In genomic region chr5:178644826-178645545, GRCh38 we compare ENCODE assay signal across 19 cellular contexts. TPM values are rescaled to one million over a fixed set of nuclear protein-coding genes. Genes with fewer than 3 reads are reported as not detected.
A peak's percentile ranks its signal among the peaks of the same experiment; 100 is the strongest.
DNase-seq lines count a peak whose midpoint lies in the region; ATAC-seq, FAIRE-seq and TF ChIP-seq lines count a peak whose summit lies in the region.
"Had no signal": no experiment of that assay in that cellular context is flagged by ENCODE, and none has a peak within 500 bp of the region (broad histone marks: within the 10 kb centered on the region; RNA-seq: fewer than 3 reads in every experiment).

No MANE protein-coding gene starts in this region.

- no TSS peak for BruUV-seq in A673 (replicated peaks; lab: Mats Ljungman, UMichigan)
- BruUV-seq in HepG2 (replicated peaks; lab: Mats Ljungman, UMichigan) = no TSS peak

- H3K36me3 ChIP-seq in A673 (ENCODE audit: insufficient read depth, low read length, poor library complexity, severe bottlenecking) (no peaks in the 10 kb centered on the region), HepG2 (replicated peaks in 1 of 2; ENCODE audit: control insufficient read depth in 1 of 2, insufficient read depth in 2 of 2, low read length in 2 of 2) (no peaks in the 10 kb centered on the region), GM23338 (ENCODE audit: insufficient read depth) (no peaks in the 10 kb centered on the region), testis (ENCODE audit: low read depth, missing control alignments) (no peaks in the 10 kb centered on the region)
- H3K36me3 ChIP-seq: Peyer's patch, sigmoid colon had no signal

- TF ChIP-seq CTCF in A673 (conservative IDR thresholded peaks at IDR 0.05; ENCODE audit: low read depth, low read length) (no peak), HFF-Myc (IDR thresholded peaks at IDR 0.05; ENCODE audit: low read depth, low read length, missing control alignments) (no peak), astrocyte of the spinal cord (IDR thresholded peaks at IDR 0.05; ENCODE audit: low read depth, low read length) (no peak), HepG2 (CRISPR knock-in tag; IDR thresholded peaks at IDR 0.05) (no peak), GM23338 (conservative IDR thresholded peaks at IDR 0.05; ENCODE audit: low read depth in 2 of 2) (no peak), testis (IDR thresholded peaks at IDR 0.05) (no peak)

- H3K4me3 ChIP-seq in A673 (ENCODE audit: low read depth, low read length, poor library complexity, severe bottlenecking) (no peak overlapping the region), HFF-Myc (replicated peaks; ENCODE audit: low read depth, low read length) (no peak overlapping the region), astrocyte of the spinal cord (ENCODE audit: low read depth, low read length) (no peak overlapping the region), HepG2 (replicated peaks in 1 of 3; ENCODE audit: insufficient read depth in 1 of 3, low read depth in 2 of 3, low read length in 3 of 3) (no peak overlapping the region), GM23338 (no peak overlapping the region), testis (no peak overlapping the region)
- H3K4me3 ChIP-seq: Peyer's patch, sigmoid colon had no signal

- peaks cover 17% of the 10 kb centered on the region for H3K4me1 ChIP-seq in A673 (ENCODE audit: insufficient read depth, low read length, poor library complexity, severe bottlenecking)
- no peaks in the 10 kb centered on the region for H3K4me1 ChIP-seq in HepG2 (ENCODE audit: insufficient read depth, low read length)
- H3K4me1 ChIP-seq in GM23338 (ENCODE audit: insufficient read depth) = no peaks in the 10 kb centered on the region
- H3K4me1 ChIP-seq in testis = peaks cover 6% of the 10 kb centered on the region
- H3K4me1 ChIP-seq: Peyer's patch, sigmoid colon had no signal

- no peak for FAIRE-seq in HepG2 (lab: Jason Lieb, UNC)
- FAIRE-seq: TTC549 had no signal

- DNase-seq in A673 (ENCODE audit: low spot score) = peak; percentile 55
- DNase-seq in HFF-Myc (ENCODE audit: extremely low read depth, low read depth) = peak; percentile 74
- DNase-seq in astrocyte of the spinal cord (ENCODE audit: low read depth, low spot score) = peak; percentile 48
- peak; percentile 48 for DNase-seq in inferior parietal cortex (ENCODE audit: extremely low spot score)
- DNase-seq in NOMO-1 treated with DMSO at 0.1 percent for 48 hours (lab: John Stamatoyannopoulos, UW; ENCODE audit: unreplicated experiment) = no peak
- no peak for DNase-seq in HepG2 (ENCODE audit: low spot score)
- DNase-seq in GM23338 (ENCODE audit: low spot score) = no peak
- DNase-seq in testis = no peak
- DNase-seq: activated CD4-positive, alpha-beta T cell treated with anti-CD3 and anti-CD28 coated beads, Interleukin-2, amount 50 U/mL, for 48 hours; activated naive CD8-positive, alpha-beta T cell treated with anti-CD3 and anti-CD28 coated beads, Interleukin-2, amount 10 ng/mL, durations not matched to agents 7 days and 5 days; activated T-cell treated with anti-CD3 and anti-CD28 coated beads, Interleukin-2, amount 50 U/mL, for 72 hours; effector CD4-positive, alpha-beta T cell; NCI-H1417 treated with DMSO at 0.1 percent for 48 hours; NCI-H82; sigmoid colon; stimulated activated CD4-positive, alpha-beta T cell treated with anti-CD3 and anti-CD28 coated beads, Interleukin-1b, Interleukin-23, amount 100 ng/mL, for 48 hours had no signal

- H3K4me2 ChIP-seq in HepG2 (ENCODE audit: low read depth, low read length) = no peak overlapping the region
- no peak overlapping the region for H3K4me2 ChIP-seq in GM23338

- no peaks in the 10 kb centered on the region; the same call in 2 of the 3 replicates for H3K4me1 Mint-ChIP-seq in GM23338
- H3K4me1 Mint-ChIP-seq: activated naive CD8-positive, alpha-beta T cell treated with anti-CD3 and anti-CD28 coated beads, Interleukin-2, amount 10 ng/mL, durations not matched to agents 7 days and 5 days had no signal

- no peak overlapping the region for H3K27ac Mint-ChIP-seq in GM23338
- H3K27ac Mint-ChIP-seq: activated naive CD8-positive, alpha-beta T cell treated with anti-CD3 and anti-CD28 coated beads, Interleukin-2, amount 10 ng/mL, durations not matched to agents 7 days and 5 days; activated T-cell treated with anti-CD3 and anti-CD28 coated beads, Interleukin-2, amount 50 U/mL, for 72 hours had no signal

- no peaks in the 10 kb centered on the region for H4K20me1 ChIP-seq in HepG2 (ENCODE audit: insufficient read depth, low read length)
- H4K20me1 ChIP-seq in GM23338 (replicated peaks; ENCODE audit: insufficient read depth) = no peaks in the 10 kb centered on the region

- H3K27me3 ChIP-seq in A673 (replicated peaks; ENCODE audit: insufficient read depth, low read depth, low read length, poor library complexity) = no peaks in the 10 kb centered on the region
- H3K27me3 ChIP-seq in HepG2 (ENCODE audit: control insufficient read depth in 1 of 2, insufficient read depth in 2 of 2, low read length in 2 of 2) = peaks cover 1 to 10% of the 10 kb centered on the region in 2 experiments; a peak in 1 of 5 replicates
- no peaks in the 10 kb centered on the region for H3K27me3 ChIP-seq in GM23338 (ENCODE audit: insufficient read depth)
- no peaks in the 10 kb centered on the region for H3K27me3 ChIP-seq in testis
- H3K27me3 ChIP-seq: Peyer's patch, sigmoid colon had no signal

- CTCF ChIA-PET in A673 (lab: Charles Lee) (no interaction called here), HepG2 (lab: Yijun Ruan, JAX; ENCODE audit: low intra/inter-chr PET ratio, low total read pairs) (no interaction called here)

- H3K79me2 ChIP-seq in HepG2 (ENCODE audit: insufficient read depth, low read length) (no peaks in the 10 kb centered on the region), GM23338 (replicated peaks; ENCODE audit: insufficient read depth) (no peaks in the 10 kb centered on the region)

- TF ChIP-seq RAD21 in HepG2 (CRISPR knock-in tag; IDR thresholded peaks at IDR 0.05) = no peak

- H3K27ac ChIP-seq in A673 (ENCODE audit: low read depth, low read length, poor library complexity, severe bottlenecking) (no peak overlapping the region), HepG2 (ENCODE audit: extremely low read length, insufficient read depth, low read length) (no peak overlapping the region), GM23338 (ENCODE audit: low read depth) (no peak overlapping the region), testis (no peak overlapping the region)
- H3K27ac ChIP-seq: Peyer's patch, sigmoid colon had no signal

- in situ Hi-C loops in astrocyte of the spinal cord (cut with HindIII; ENCODE audit: low sequenced_read_pairs) (no loop called here), HepG2 (cut with HindIII; ENCODE audit: extremely low pct_ligation_motif_present, low pct_unique_long_range_greater_than_20kb) (no loop called here)

- peaks cover 3% of the 10 kb centered on the region; the same call in 1 of the 2 replicates for H3K9me2 ChIP-seq in GM23338 (ENCODE audit: insufficient read depth)

- no peak overlapping the region for H3K9ac ChIP-seq in HepG2 (ENCODE audit: insufficient read depth, low read depth, low read length)

- intact Hi-C loops in A673 (cut with micrococcal nuclease; ENCODE audit: unreplicated experiment) (no loop called here), HepG2 (cut with micrococcal nuclease; ENCODE audit: unreplicated experiment) (no loop called here), testis (cut with DNase I; ENCODE audit: low total_unique reads) (no loop called here)

- TF ChIP-seq POLR2A in HepG2 (IDR thresholded peaks at IDR 0.05; ENCODE audit: insufficient read depth in 1 of 2, low read depth in 2 of 2, low read length in 2 of 2) = no peak
- no peak for TF ChIP-seq POLR2A in testis (IDR thresholded peaks at IDR 0.05)

- H3K9me3 ChIP-seq in A673 (ENCODE audit: low read depth, low read length, poor library complexity, severe bottlenecking) = no peaks in the 10 kb centered on the region
- no peaks in the 10 kb centered on the region; the same call in 1 of the 2 replicates for H3K9me3 ChIP-seq in HepG2 (ENCODE audit: low read length)
- H3K9me3 ChIP-seq in testis = no peaks in the 10 kb centered on the region
- H3K9me3 ChIP-seq: Peyer's patch, sigmoid colon had no signal

- ATAC-seq in HepG2 (no peak), GM23338 (no peak)
- ATAC-seq: activated T-cell treated with anti-CD3 and anti-CD28 coated beads, Interleukin-2, amount 50 U/mL, for 72 hours had no signal

- no peaks in the 10 kb centered on the region for H3F3A ChIP-seq in GM23338 (replicated peaks; ENCODE audit: low read depth)

- no peak overlapping the region for H3K4me3 Mint-ChIP-seq in GM23338
- H3K4me3 Mint-ChIP-seq: activated naive CD8-positive, alpha-beta T cell treated with anti-CD3 and anti-CD28 coated beads, Interleukin-2, amount 10 ng/mL, durations not matched to agents 7 days and 5 days; activated T-cell treated with anti-CD3 and anti-CD28 coated beads, Interleukin-2, amount 50 U/mL, for 72 hours had no signal

- TF ChIP-seq EP300 in HepG2 (IDR thresholded peaks at IDR 0.05; ENCODE audit: low read depth in 2 of 2, low read length in 2 of 2) (no peak), HepG2 (CRISPR knock-in tag; IDR thresholded peaks at IDR 0.05; ENCODE audit: borderline replicate concordance) (no peak)

- H2AFZ ChIP-seq in HepG2 (ENCODE audit: low read length) (no peak overlapping the region), GM23338 (no peak overlapping the region)

- peaks cover 8% of the 10 kb centered on the region for H3K27me3 Mint-ChIP-seq in GM23338 (ENCODE audit: insufficient read depth, low read depth, poor library complexity)

- H3K36me3 Mint-ChIP-seq in GM23338 (ENCODE audit: low read depth) = peaks cover 7% of the 10 kb centered on the region
- H3K36me3 Mint-ChIP-seq: activated naive CD8-positive, alpha-beta T cell treated with anti-CD3 and anti-CD28 coated beads, Interleukin-2, amount 10 ng/mL, durations not matched to agents 7 days and 5 days had no signal

- peaks cover 50% of the 10 kb centered on the region for H3K9me3 Mint-ChIP-seq in GM23338

- POLR2A ChIA-PET in A673 (lab: Charles Lee; ENCODE audit: low non-redundant PET) = no interaction called here
- POLR2A ChIA-PET in HepG2 (lab: Yijun Ruan, JAX) = no interaction called here

- 16% methylated on average over 5 of the region's 7 CpGs for WGBS in HepG2 (ENCODE audit: low lambda C conversion rate)
- 74 to 80% methylated on average over 7 of the region's 7 CpGs for WGBS in testis, 2 donors

RNA-seq across cellular contexts. Expression of gene CLK4, which starts 18.1 kb away (rescaled TPM):
- total RNA-seq in A673 (2021) = 22.2 and 24.2 TPM in 2 replicates
- 9.5 and 18.4 TPM in 2 replicates for total RNA-seq in HepG2 (2016; rRNA removed; fragmentation: Illumina TruSeq; extraction: Trizol)
- total RNA-seq in HepG2 (2016; cell fraction: cytosol; rRNA removed; fragmentation: Illumina TruSeq; extraction: Trizol; ENCODE audit: low read depth) = 2.3 and 2.7 TPM in 2 replicates
- 10.7 and 16.8 TPM in 2 replicates for total RNA-seq in HepG2 (2016; cell fraction: insoluble cytoplasmic fraction; rRNA removed; fragmentation: Illumina TruSeq; extraction: Trizol)
- total RNA-seq in HepG2 (2016; cell fraction: membrane; rRNA removed; fragmentation: Illumina TruSeq; extraction: Trizol) = 4.8 and 5.2 TPM in 2 replicates
- 52.9 and 59.3 TPM in 2 replicates for total RNA-seq in HepG2 (2016; cell fraction: nucleus; rRNA removed; fragmentation: Illumina TruSeq; extraction: Trizol)
- polyA plus RNA-seq in HepG2 (2011; rRNA removed) = 15.4 and 17.7 TPM in 2 replicates
- polyA plus RNA-seq in HepG2 (2011; cell fraction: cytosol; rRNA removed) = 3.9 and 5.6 TPM in 2 replicates
- 55.3 and 57.0 TPM in 2 replicates for polyA plus RNA-seq in HepG2 (2011; cell fraction: nucleus; rRNA removed)
- 18.6 and 18.8 TPM in 2 replicates for polyA plus RNA-seq in HepG2 (2012)
- polyA plus RNA-seq in HepG2 (2016; cell fraction: cytosol; fragmentation: Illumina TruSeq; extraction: Trizol; ENCODE audit: low read depth) = 0.83 and 0.90 TPM in 2 replicates
- polyA plus RNA-seq in HepG2 (2016; cell fraction: insoluble cytoplasmic fraction; fragmentation: Illumina TruSeq; extraction: Trizol; ENCODE audit: low read depth) = 6.5 and 7.5 TPM in 2 replicates
- polyA plus RNA-seq in HepG2 (2016; cell fraction: membrane; fragmentation: Illumina TruSeq; extraction: Trizol; ENCODE audit: low read depth) = 1.5 and 2.0 TPM in 2 replicates
- polyA plus RNA-seq in HepG2 (2016; cell fraction: nucleus; fragmentation: Illumina TruSeq; extraction: Trizol; ENCODE audit: insufficient read depth, low read depth) = 49.7 and 55.1 TPM in 2 replicates
- 9.8 and 16.0 TPM in 2 replicates for polyA minus RNA-seq in HepG2 (2011; rRNA and poly(A)+ RNA removed; ENCODE audit: low replicate concordance)
- 5.3 and 6.9 TPM in 2 replicates for polyA minus RNA-seq in HepG2 (2011; cell fraction: cytosol; rRNA and poly(A)+ RNA removed)
- polyA minus RNA-seq in HepG2 (2011; cell fraction: nucleus; rRNA and poly(A)+ RNA removed) = 178 and 181 TPM in 2 replicates
- total RNA-seq in GM23338 (2014; rRNA removed; shearing (Covaris generic)) = 9.9 and 15.3 TPM in 2 replicates
- polyA plus RNA-seq in GM23338 (2016; fragmentation: Nextera tagmentation; extraction: Ambion mirVana) = 9.6 and 18.1 TPM in 2 replicates
- 10 to 100 TPM; 55.1 to 61.7 TPM for total RNA-seq in testis
- 29.3 TPM for polyA plus RNA-seq in testis (ENCODE audit: insufficient read depth, low read depth, low replicate concordance)

RNA-seq across cellular contexts. Expression of gene COL23A1, which starts 54.8 kb away (rescaled TPM):
- total RNA-seq in A673 (2021) (0.42 TPM in 1 of 2 replicates, not detected in the other), HepG2 (2016; rRNA removed; fragmentation: Illumina TruSeq; extraction: Trizol) (not detected in 2 replicates), testis (1 to 10 TPM; 5.0 to 5.5 TPM)
- total RNA-seq in HepG2 (2016; cell fraction: cytosol; rRNA removed; fragmentation: Illumina TruSeq; extraction: Trizol; ENCODE audit: low read depth) = not detected in 2 replicates
- total RNA-seq in HepG2 (2016; cell fraction: insoluble cytoplasmic fraction; rRNA removed; fragmentation: Illumina TruSeq; extraction: Trizol) = not detected in 2 replicates
- total RNA-seq in HepG2 (2016; cell fraction: membrane; rRNA removed; fragmentation: Illumina TruSeq; extraction: Trizol) = not detected in 2 replicates
- total RNA-seq in HepG2 (2016; cell fraction: nucleus; rRNA removed; fragmentation: Illumina TruSeq; extraction: Trizol) = not detected in 2 replicates
- polyA plus RNA-seq in HepG2 (2011; rRNA removed) (not detected in 2 replicates), GM23338 (2016; fragmentation: Nextera tagmentation; extraction: Ambion mirVana) (4.8 and 6.6 TPM in 2 replicates), testis (ENCODE audit: insufficient read depth, low read depth, low replicate concordance) (4.3 TPM)
- polyA plus RNA-seq in HepG2 (2011; cell fraction: cytosol; rRNA removed) = not detected in 2 replicates
- 0.03 TPM in 1 of 2 replicates, not detected in the other for polyA plus RNA-seq in HepG2 (2011; cell fraction: nucleus; rRNA removed)
- polyA plus RNA-seq in HepG2 (2012) = not detected in 2 replicates
- polyA plus RNA-seq in HepG2 (2016; cell fraction: cytosol; fragmentation: Illumina TruSeq; extraction: Trizol; ENCODE audit: low read depth) = not detected in 2 replicates
- polyA plus RNA-seq in HepG2 (2016; cell fraction: insoluble cytoplasmic fraction; fragmentation: Illumina TruSeq; extraction: Trizol; ENCODE audit: low read depth) = not detected in 2 replicates
- polyA plus RNA-seq in HepG2 (2016; cell fraction: membrane; fragmentation: Illumina TruSeq; extraction: Trizol; ENCODE audit: low read depth) = not detected in 2 replicates
- not detected in 2 replicates for polyA plus RNA-seq in HepG2 (2016; cell fraction: nucleus; fragmentation: Illumina TruSeq; extraction: Trizol; ENCODE audit: insufficient read depth, low read depth)
- not detected in 2 replicates for polyA minus RNA-seq in HepG2 (2011; rRNA and poly(A)+ RNA removed; ENCODE audit: low replicate concordance)
- not detected in 2 replicates for polyA minus RNA-seq in HepG2 (2011; cell fraction: cytosol; rRNA and poly(A)+ RNA removed)
- polyA minus RNA-seq in HepG2 (2011; cell fraction: nucleus; rRNA and poly(A)+ RNA removed) = not detected in 2 replicates
- 6.8 and 8.2 TPM in 2 replicates for total RNA-seq in GM23338 (2014; rRNA removed; shearing (Covaris generic))
- total RNA-seq: osteocyte had no signal

Comparison
In these comparisons a context has a peak if more than half of its experiments do, and no peak if none do; other contexts are left out.
1. DNase-seq: peak in A673 (single experiment), HFF-Myc (single experiment), astrocyte of the spinal cord (single experiment) and inferior parietal cortex (single experiment); none in NOMO-1 treated with DMSO at 0.1 percent for 48 hours (single experiment), HepG2 (single experiment), GM23338 (single experiment) and testis (single experiment).